ENCODE assay signal across 11 cellular contexts in the genomic region with DNA sequence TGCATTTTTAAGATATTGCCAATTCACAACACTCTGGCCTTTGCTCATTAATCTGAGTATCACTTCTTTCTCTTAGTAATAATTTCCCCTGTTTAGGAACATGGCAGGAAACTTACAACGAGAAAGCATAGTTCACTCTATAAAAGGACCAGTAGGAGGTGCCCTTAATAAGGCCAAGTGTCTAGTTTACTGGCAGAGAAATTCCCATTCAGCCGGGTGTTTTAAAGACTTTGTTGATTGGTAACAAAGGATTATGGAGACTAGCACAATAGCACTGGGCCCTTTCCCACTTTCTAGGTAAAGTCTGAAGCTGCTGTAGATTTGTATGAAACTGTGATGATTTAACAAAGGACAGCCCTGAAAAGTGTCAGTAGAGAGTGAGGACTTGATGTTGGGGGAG. TPM values are rescaled to one million over a fixed set of nuclear protein-coding genes. Genes with fewer than 3 reads are reported as not detected.
A peak's percentile ranks its signal among the peaks of the same experiment; 100 is the strongest.
DNase-seq lines count a peak whose midpoint lies in the region; ATAC-seq and TF ChIP-seq lines count a peak whose summit lies in the region.
"Had no signal": no experiment of that assay in that cellular context is flagged by ENCODE, and none has a peak within 500 bp of the region (broad histone marks: within the 10 kb centered on the region; RNA-seq: fewer than 3 reads in every experiment).

No MANE protein-coding gene starts in this region.

- H3K9ac ChIP-seq in neuronal stem cell (ENCODE audit: low read depth, low read length, poor library complexity), result no peak overlapping the region

- H2BK120ac ChIP-seq in neuronal stem cell (ENCODE audit: low read depth, low read length), result no peak overlapping the region

- H3K4me3 ChIP-seq in GM12865 (ENCODE audit: low read depth, low read length), result no peak overlapping the region
- no peak overlapping the region for H3K4me3 ChIP-seq in neuronal stem cell (ENCODE audit: low read length in 2 of 2)
- H3K4me3 ChIP-seq: K562 had no signal

- WGBS in neuronal stem cell (ENCODE audit: extremely low coverage in 2 of 2, insufficient read length in 2 of 2, insufficient replicate concordance in 1 of 2), 2 donors, result no CpG with 5 or more reads among the region's 2 CpGs

- H3K4ac ChIP-seq in neuronal stem cell (ENCODE audit: low read length), result no peak overlapping the region

- DNase-seq in GM12865 (ENCODE audit: low read depth) (peak; percentile 36), NCI-H1105 (lab: John Stamatoyannopoulos, UW) (peak; percentile 10), neuronal stem cell (ENCODE audit: low spot score) (no peak)
- DNase-seq: activated CD4-positive, CD25-positive, alpha-beta regulatory T cell treated with anti-CD3 and anti-CD28 coated beads, Interleukin-2, amount 50 U/mL, for 72 hours; activated gamma-delta T cell had no signal

- H3K18ac ChIP-seq in neuronal stem cell (ENCODE audit: low read length), result no peak overlapping the region

- no peaks in the 10 kb centered on the region for H3K9me3 ChIP-seq in neuronal stem cell (replicated peaks in 1 of 2; ENCODE audit: control insufficient read depth in 2 of 2, insufficient read depth in 1 of 2, low read depth in 1 of 2, low read length in 2 of 2)

- H3K14ac ChIP-seq in neuronal stem cell (ENCODE audit: low read length), result no peak overlapping the region

- H4K91ac ChIP-seq in neuronal stem cell (ENCODE audit: low read depth, low read length, poor library complexity), result no peak overlapping the region

- no peaks in the 10 kb centered on the region for H3K79me1 ChIP-seq in neuronal stem cell (ENCODE audit: low read depth, low read length)

- H3K27ac Mint-ChIP-seq in brain, result no peak overlapping the region

- H3K27me3 Mint-ChIP-seq in brain, result peaks cover 44% of the 10 kb centered on the region

- H2AFZ ChIP-seq in neuronal stem cell (ENCODE audit: low read length), result peak overlapping the region; percentile 57

- H3K36me3 Mint-ChIP-seq in brain, result no peaks in the 10 kb centered on the region

- H3K23ac ChIP-seq in neuronal stem cell (ENCODE audit: low read depth, low read length, poor library complexity), result no peak overlapping the region

- no peak overlapping the region for H3K27ac ChIP-seq in neuronal stem cell (replicated peaks; ENCODE audit: low read length)

- H2AK5ac ChIP-seq in neuronal stem cell (ENCODE audit: low read depth, low read length), result no peak overlapping the region

- ATAC-seq in HG03135 (IDR thresholded peaks at IDR 0.05; ENCODE audit: unreplicated experiment), result no peak
- ATAC-seq in GM21717 (IDR thresholded peaks at IDR 0.05; ENCODE audit: unreplicated experiment), result no peak
- ATAC-seq in GM18907 (IDR thresholded peaks at IDR 0.05; ENCODE audit: unreplicated experiment), result no peak
- ATAC-seq in GM21360 (IDR thresholded peaks at IDR 0.05; ENCODE audit: unreplicated experiment), result no peak
- ATAC-seq: K562 had no signal

- no peak overlapping the region for H2BK12ac ChIP-seq in neuronal stem cell (ENCODE audit: low read length)

- H3K9me3 Mint-ChIP-seq in brain, result no peaks in the 10 kb centered on the region

- peaks cover 3 to 7% of the 10 kb centered on the region in 2 donors for H3K4me1 ChIP-seq in neuronal stem cell (ENCODE audit: control insufficient read depth in 2 of 2, insufficient read depth in 1 of 2, low read depth in 1 of 2, low read length in 2 of 2)

- no peak overlapping the region for H2BK5ac ChIP-seq in neuronal stem cell (ENCODE audit: low read length)

- peaks cover 21% of the 10 kb centered on the region for H3K4me1 Mint-ChIP-seq in brain

- no peak overlapping the region for H3K4me2 ChIP-seq in neuronal stem cell (ENCODE audit: insufficient read depth, low read length, poor library complexity, severe bottlenecking)

- no peak overlapping the region for H2BK15ac ChIP-seq in neuronal stem cell (ENCODE audit: low read length)

- no peak overlapping the region for H4K8ac ChIP-seq in neuronal stem cell (ENCODE audit: low read depth, low read length)

- H3K4me3 Mint-ChIP-seq in brain, result no peak overlapping the region

- H3K27me3 ChIP-seq in neuronal stem cell (ENCODE audit: control insufficient read depth in 3 of 3, insufficient read depth in 3 of 3, low read depth in 1 of 3, low read length in 3 of 3), result peaks cover 0 to 23% (median 5%) of the 10 kb centered on the region in 3 experiments

- peak; percentile 30 for TF ChIP-seq CTCF in GM12865 (IDR thresholded peaks at IDR 0.05; ENCODE audit: insufficient read depth, low read depth, low read length, missing control alignments)
- TF ChIP-seq CTCF in brain (conservative IDR thresholded peaks at IDR 0.05), result peak; percentile 50 to 70

- H3K36me3 ChIP-seq in neuronal stem cell (replicated peaks in 1 of 2; ENCODE audit: control insufficient read depth in 2 of 2, insufficient read depth in 2 of 2, low read length in 2 of 2), result no peaks in the 10 kb centered on the region

RNA-seq across cellular contexts. Expression of a gene that starts 3.1 kb away (rescaled TPM):
- 0.36 TPM for polyA plus RNA-seq in brain (ENCODE audit: insufficient read depth, low read depth, low replicate concordance)
- 0.85 TPM for polyA plus RNA-seq in neuronal stem cell (2013, experiment 1 of 2)
- polyA plus RNA-seq in neuronal stem cell (2013, experiment 2 of 2), result 0.94 TPM
- polyA plus RNA-seq: K562 had no signal
